Comparison of ENCODE assay signal across 1 cellular context in the genomic region with DNA sequence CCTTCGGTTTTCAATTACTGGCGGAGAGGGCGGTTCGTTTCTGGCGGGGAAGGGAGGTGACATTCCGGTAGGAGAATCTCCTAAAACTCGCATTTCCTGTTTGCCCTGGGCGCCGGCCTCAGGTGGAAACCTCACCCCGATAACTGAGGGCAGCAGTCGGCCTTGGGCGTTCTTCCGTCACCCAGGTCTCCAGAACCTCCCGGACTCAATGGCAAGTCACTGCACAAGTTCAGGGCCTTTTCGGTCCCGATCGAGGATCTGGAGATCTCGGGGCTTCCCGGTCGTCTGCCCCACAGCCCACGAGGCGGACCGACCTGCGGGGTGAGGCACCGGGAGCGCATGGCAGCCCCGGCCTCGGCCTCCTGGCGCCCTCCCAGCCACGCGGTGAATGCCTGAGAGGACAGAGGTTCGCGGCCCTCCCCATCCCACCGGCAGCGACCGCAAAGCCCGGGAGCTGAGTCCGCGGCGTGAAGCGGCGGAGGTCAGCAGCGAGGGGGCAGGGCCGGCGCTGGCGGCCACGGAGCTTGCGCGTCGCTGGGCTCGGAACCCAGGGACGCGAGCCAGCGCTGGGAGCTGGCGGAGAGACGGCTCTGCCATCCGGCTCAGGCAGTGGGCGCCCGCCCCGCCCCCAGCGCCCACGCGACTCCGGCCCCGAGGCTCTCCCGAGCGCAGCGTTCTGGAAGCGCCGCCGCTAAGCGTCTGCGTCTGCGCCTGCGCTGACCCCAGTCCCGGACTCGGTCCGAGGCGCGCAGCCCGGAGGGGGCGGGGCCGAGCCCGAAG.
TF ChIP-seq lines count a peak whose summit lies in the region.

No MANE protein-coding gene starts in this region.

TF ChIP-seq in HepG2, 621 proteins besides CTCF, POLR2A, EP300 and RAD21 (continued from another document and continues in another):
- TF ChIP-seq REST (IDR thresholded peaks at IDR 0.05; ENCODE audit: borderline replicate concordance in 1 of 2, low read depth in 1 of 2, low read length in 2 of 2) (no peak), RARG (CRISPR knock-in tag; IDR thresholded peaks at IDR 0.05; ENCODE audit: low read depth) (no peak), NR2F2 (IDR thresholded peaks at IDR 0.05; ENCODE audit: borderline replicate concordance, low read depth) (no peak), STAT5B (CRISPR knock-in tag; IDR thresholded peaks at IDR 0.05) (no peak), TEAD3 (CRISPR knock-in tag; optimal IDR thresholded peaks at IDR 0.05; ENCODE audit: borderline replicate concordance) (peak; percentile 38), FOXA3 (CRISPR knock-in tag; IDR thresholded peaks at IDR 0.05) (no peak; the same call in 1 of the 2 replicates), MXD4 (CRISPR knock-in tag; IDR thresholded peaks at IDR 0.05) (peak; percentile 84), ZNF510 (CRISPR knock-in tag; IDR thresholded peaks at IDR 0.05; ENCODE audit: low read depth) (no peak), ZNF615 (CRISPR knock-in tag; IDR thresholded peaks at IDR 0.05; ENCODE audit: borderline replicate concordance) (no peak), NR2F6 (IDR thresholded peaks at IDR 0.05) (peak; percentile 46; the same call in 1 of the 2 replicates), NR2F6 (CRISPR knock-in tag; IDR thresholded peaks at IDR 0.05) (no peak), CCDC6 (CRISPR knock-in tag; IDR thresholded peaks at IDR 0.05) (no peak; the same call in none of the 2 replicates), CEBPG (CRISPR knock-in tag; IDR thresholded peaks at IDR 0.05) (no peak; the same call in 1 of the 2 replicates), SOX13 (IDR thresholded peaks at IDR 0.05) (no peak; the same call in 1 of the 2 replicates), SOX13 (CRISPR knock-in tag; conservative IDR thresholded peaks at IDR 0.05 in 1 of 2, IDR thresholded peaks at IDR 0.05 in 1 of 2) (no peak; a peak in 1 of 4 replicates), IKZF4 (CRISPR knock-in tag; IDR thresholded peaks at IDR 0.05; ENCODE audit: borderline replicate concordance, low read depth, not compliant biosample characterization) (peak; percentile 24), PLRG1 (conservative IDR thresholded peaks at IDR 0.05) (no peak), ZNF7 (CRISPR knock-in tag; IDR thresholded peaks at IDR 0.05) (no peak), MAF1 (CRISPR knock-in tag; IDR thresholded peaks at IDR 0.05; ENCODE audit: borderline replicate concordance) (no peak), KDM3A (CRISPR knock-in tag; IDR thresholded peaks at IDR 0.05; ENCODE audit: low read depth) (no peak), GATA4 (IDR thresholded peaks at IDR 0.05; ENCODE audit: borderline replicate concordance, low read depth) (peak; percentile 52; the same call in 1 of the 2 replicates), ETV6 (CRISPR knock-in tag; conservative IDR thresholded peaks at IDR 0.05) (peak; percentile 30; the same call in 1 of the 2 replicates), XBP1 (CRISPR knock-in tag; IDR thresholded peaks at IDR 0.05) (no peak), PHB2 (IDR thresholded peaks at IDR 0.05; ENCODE audit: partially characterized antibody) (no peak), TBX2 (CRISPR knock-in tag; IDR thresholded peaks at IDR 0.05; ENCODE audit: borderline replicate concordance) (no peak; the same call in 1 of the 2 replicates), HNF4A (CRISPR knock-in tag; IDR thresholded peaks at IDR 0.05) (no peak), BRD4 (CRISPR knock-in tag; IDR thresholded peaks at IDR 0.05) (no peak), ZNF232 (CRISPR knock-in tag; IDR thresholded peaks at IDR 0.05; ENCODE audit: borderline replicate concordance) (no peak), PHF8 (CRISPR knock-in tag; IDR thresholded peaks at IDR 0.05) (peak; percentile 85), ZSCAN12 (CRISPR knock-in tag; IDR thresholded peaks at IDR 0.05) (peak; percentile 34; the same call in 1 of the 2 replicates), ZNF230 (CRISPR knock-in tag; IDR thresholded peaks at IDR 0.05) (no peak), FOXC1 (CRISPR knock-in tag; IDR thresholded peaks at IDR 0.05; ENCODE audit: borderline replicate concordance) (0 out of 2 replicates have a peak, but pooled peaks have one; percentile 40), AKAP8 (CRISPR knock-in tag; IDR thresholded peaks at IDR 0.05) (peak; percentile 82; the same call in 1 of the 2 replicates), NR2C2 (CRISPR knock-in tag; IDR thresholded peaks at IDR 0.05; ENCODE audit: borderline replicate concordance) (peak; percentile 69), ZMYM2 (CRISPR knock-in tag; IDR thresholded peaks at IDR 0.05) (peak; percentile 10; the same call in 1 of the 2 replicates), ZBTB37 (CRISPR knock-in tag; IDR thresholded peaks at IDR 0.05) (no peak), ZNF550 (CRISPR knock-in tag; IDR thresholded peaks at IDR 0.05; ENCODE audit: borderline replicate concordance) (no peak), MEF2D (CRISPR knock-in tag; IDR thresholded peaks at IDR 0.05) (no peak), ZNF460 (CRISPR knock-in tag; IDR thresholded peaks at IDR 0.05; ENCODE audit: borderline replicate concordance) (no peak), GFI1 (CRISPR knock-in tag; IDR thresholded peaks at IDR 0.05; ENCODE audit: borderline replicate concordance) (peak; percentile 82; the same call in 1 of the 2 replicates), ZNF761 (CRISPR knock-in tag; conservative IDR thresholded peaks at IDR 0.05) (peak; percentile 90; the same call in 1 of the 2 replicates), ZNF782 (CRISPR knock-in tag; IDR thresholded peaks at IDR 0.05; ENCODE audit: borderline replicate concordance) (no peak), AGO2 (optimal IDR thresholded peaks at IDR 0.05; ENCODE audit: low read depth, low read length) (peak; percentile 69), ZXDC (CRISPR knock-in tag; IDR thresholded peaks at IDR 0.05) (peak; percentile 77; the same call in 1 of the 2 replicates), PITX1 (CRISPR knock-in tag; IDR thresholded peaks at IDR 0.05) (peak; percentile 41; the same call in 1 of the 2 replicates), YY1 (IDR thresholded peaks at IDR 0.05; ENCODE audit: insufficient read depth, insufficient replicate concordance, low read depth, low read length) (peak; percentile 41), RXRB (CRISPR knock-in tag; IDR thresholded peaks at IDR 0.05; ENCODE audit: borderline replicate concordance) (0 out of 2 replicates have a peak, but pooled peaks have one; percentile 17), DBP (CRISPR knock-in tag; IDR thresholded peaks at IDR 0.05; ENCODE audit: not compliant biosample characterization) (no peak), SALL2 (CRISPR knock-in tag; IDR thresholded peaks at IDR 0.05) (peak; percentile 78; the same call in 1 of the 2 replicates), MIER2 (CRISPR knock-in tag; IDR thresholded peaks at IDR 0.05) (no peak), SKI (IDR thresholded peaks at IDR 0.05; ENCODE audit: partially characterized antibody) (peak; percentile 15), ZNF143 (CRISPR knock-in tag; IDR thresholded peaks at IDR 0.05) (no peak), ZFP36 (IDR thresholded peaks at IDR 0.05; ENCODE audit: borderline replicate concordance, low read depth, low read length, partially characterized antibody) (no peak), ZNF570 (CRISPR knock-in tag; IDR thresholded peaks at IDR 0.05; ENCODE audit: borderline replicate concordance) (no peak), NFE2L2 (IDR thresholded peaks at IDR 0.05; ENCODE audit: low read length) (no peak), AGO1 (IDR thresholded peaks at IDR 0.05; ENCODE audit: low read depth, low read length, poor library complexity, severe bottlenecking) (peak; percentile 26), PRPF4 (IDR thresholded peaks at IDR 0.05; ENCODE audit: low read depth, low read length, poor library complexity, severe bottlenecking) (no peak), ZNF891 (CRISPR knock-in tag; IDR thresholded peaks at IDR 0.05) (peak; percentile 80), GPN1 (CRISPR knock-in tag; IDR thresholded peaks at IDR 0.05; ENCODE audit: borderline replicate concordance) (no peak)
- TF ChIP-seq, protein P1, sequence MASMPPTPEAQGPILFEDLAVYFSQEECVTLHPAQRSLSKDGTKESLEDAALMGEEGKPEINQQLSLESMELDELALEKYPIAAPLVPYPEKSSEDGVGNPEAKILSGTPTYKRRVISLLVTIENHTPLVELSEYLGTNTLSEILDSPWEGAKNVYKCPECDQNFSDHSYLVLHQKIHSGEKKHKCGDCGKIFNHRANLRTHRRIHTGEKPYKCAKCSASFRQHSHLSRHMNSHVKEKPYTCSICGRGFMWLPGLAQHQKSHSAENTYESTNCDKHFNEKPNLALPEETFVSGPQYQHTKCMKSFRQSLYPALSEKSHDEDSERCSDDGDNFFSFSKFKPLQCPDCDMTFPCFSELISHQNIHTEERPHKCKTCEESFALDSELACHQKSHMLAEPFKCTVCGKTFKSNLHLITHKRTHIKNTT (CRISPR knock-in tag; IDR thresholded peaks at IDR 0.05), result no peak
